ENCODE assay signal across 20 cellular contexts in the genomic region with DNA sequence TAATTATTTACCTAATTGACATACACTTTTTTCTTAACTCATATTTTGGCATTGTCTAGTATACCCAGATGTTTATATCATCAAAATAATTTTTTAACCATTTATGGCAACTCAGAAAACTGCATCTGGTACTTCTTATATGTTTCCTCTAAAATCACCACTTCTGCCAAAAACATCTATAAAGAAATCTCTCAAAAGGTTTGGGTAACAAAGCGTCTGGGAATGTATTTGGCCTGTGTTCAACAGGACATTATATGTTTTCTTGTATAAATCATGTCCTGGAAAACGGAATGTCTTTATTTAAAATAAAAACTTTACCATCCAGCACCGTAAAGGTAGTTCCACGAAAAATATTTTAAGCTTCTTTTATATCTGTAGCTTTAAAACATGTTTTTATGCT. TPM values are rescaled to one million over a fixed set of nuclear protein-coding genes. Genes with fewer than 3 reads are reported as not detected.
DNase-seq lines count a peak whose midpoint lies in the region; FAIRE-seq and TF ChIP-seq lines count a peak whose summit lies in the region.
"Had no signal": no experiment of that assay in that cellular context is flagged by ENCODE, and none has a peak within 500 bp of the region (broad histone marks: within the 10 kb centered on the region; RNA-seq: fewer than 3 reads in every experiment).

No MANE protein-coding gene starts in this region.

- FAIRE-seq in islet of Langerhans (lab: Jason Lieb, UNC): peak; percentile 68
- FAIRE-seq: G401.6 had no signal

- H3K4me3 Mint-ChIP-seq in MCF 10A (ENCODE audit: unreplicated experiment): no peak overlapping the region
- no peak overlapping the region for H3K4me3 Mint-ChIP-seq in activated CD4-positive, alpha-beta T cell treated with anti-CD3 and anti-CD28 coated beads, Interleukin-2, amount 10 ng/mL, durations not matched to agents 7 days and 5 days
- H3K4me3 Mint-ChIP-seq: CD4-positive, alpha-beta T cell; GM23338; H9; HFFc6 had no signal

- H3K27ac ChIP-seq in breast epithelium: no peak overlapping the region
- H3K27ac ChIP-seq: 22Rv1, BLaER1 had no signal

- POLR2A ChIA-PET in MCF 10A (lab: Yijun Ruan, JAX): interaction anchor here (1.5 kb wide), 1 partner anchor 13 kb away, joined by 4 read pairs; no protein-coding TSS in a partner anchor
- POLR2A ChIA-PET in activated CD4-positive, alpha-beta T cell treated with anti-CD3 and anti-CD28 coated beads, Interleukin-2, amount 10 ng/mL, durations not matched to agents 7 days and 5 days (lab: Charles Lee): interaction anchor here (0.7 kb wide), 1 partner anchor 13 kb away, joined by 4 read pairs; no protein-coding TSS in a partner anchor

- TF ChIP-seq CTCF in MCF 10A (IDR thresholded peaks at IDR 0.05; ENCODE audit: unreplicated experiment) (no peak), breast epithelium (IDR thresholded peaks at IDR 0.05) (no peak)

- H3K9me3 Mint-ChIP-seq in MCF 10A (ENCODE audit: unreplicated experiment): no peaks in the 10 kb centered on the region
- H3K9me3 Mint-ChIP-seq in activated CD4-positive, alpha-beta T cell treated with anti-CD3 and anti-CD28 coated beads, Interleukin-2, amount 10 ng/mL, durations not matched to agents 7 days and 5 days: no peaks in the 10 kb centered on the region
- H3K9me3 Mint-ChIP-seq: CD4-positive, alpha-beta T cell; GM23338; H9; HFFc6 had no signal

- H3K4me1 Mint-ChIP-seq in MCF 10A (ENCODE audit: insufficient read depth, unreplicated experiment): peaks cover 31% of the 10 kb centered on the region
- peaks cover 9% of the 10 kb centered on the region for H3K4me1 Mint-ChIP-seq in activated CD4-positive, alpha-beta T cell treated with anti-CD3 and anti-CD28 coated beads, Interleukin-2, amount 10 ng/mL, durations not matched to agents 7 days and 5 days
- H3K4me1 Mint-ChIP-seq: GM23338, H9 had no signal

- no peaks in the 10 kb centered on the region for H3K9me3 ChIP-seq in breast epithelium
- H3K9me3 ChIP-seq: BLaER1 had no signal

- intact Hi-C loops in MCF 10A (cut with micrococcal nuclease) (no loop called here), breast epithelium (cut with DNase I; ENCODE audit: low total_unique reads) (no loop called here)

- CTCF ChIA-PET in MCF 10A (lab: Yijun Ruan, JAX): interaction anchor here (1.5 kb wide), 1 partner anchor 13 kb away, joined by 6 read pairs; no protein-coding TSS in a partner anchor
- CTCF ChIA-PET in activated CD4-positive, alpha-beta T cell treated with anti-CD3 and anti-CD28 coated beads, Interleukin-2, amount 10 ng/mL, durations not matched to agents 7 days and 5 days (lab: Charles Lee): no interaction called here

- H3K4me3 ChIP-seq in breast epithelium: no peak overlapping the region
- H3K4me3 ChIP-seq: BLaER1, GM23338 had no signal

- H3K36me3 ChIP-seq in breast epithelium: no peaks in the 10 kb centered on the region

- DNase-seq in MCF 10A (ENCODE audit: unreplicated experiment): no peak
- DNase-seq in breast epithelium (ENCODE audit: low spot score in 2 of 2): no peak
- peak; percentile 39 for DNase-seq in dermis blood vessel endothelial cell
- DNase-seq in DMS79 treated with DMSO at 0.1 percent for 48 hours (lab: John Stamatoyannopoulos, UW): no peak
- no peak for DNase-seq in activated CD4-positive, alpha-beta T cell treated with anti-CD3 and anti-CD28 coated beads, Interleukin-2, amount 10 ng/mL, durations not matched to agents 7 days and 5 days
- DNase-seq in NCI-H69 (lab: John Stamatoyannopoulos, UW): no peak
- DNase-seq: CD4-positive, alpha-beta T cell; DMS53; H9; HFFc6; KBM-7; MM.1S; NCI-H2029; NCI-H526 treated with DMSO at 0.1 percent for 48 hours; SHP77 treated with DMSO at 0.1 percent for 48 hours had no signal

- H3K27me3 Mint-ChIP-seq in MCF 10A (ENCODE audit: insufficient read depth, unreplicated experiment): no peaks in the 10 kb centered on the region
- H3K27me3 Mint-ChIP-seq in activated CD4-positive, alpha-beta T cell treated with anti-CD3 and anti-CD28 coated beads, Interleukin-2, amount 10 ng/mL, durations not matched to agents 7 days and 5 days: no peaks in the 10 kb centered on the region
- H3K27me3 Mint-ChIP-seq: CD4-positive, alpha-beta T cell had no signal

- no peaks in the 10 kb centered on the region for H3K4me1 ChIP-seq in breast epithelium
- H3K4me1 ChIP-seq: BLaER1 had no signal

- TF ChIP-seq POLR2A in breast epithelium (IDR thresholded peaks at IDR 0.05): no peak

- peak overlapping the region; percentile 23 for H3K27ac Mint-ChIP-seq in MCF 10A (ENCODE audit: low read depth, unreplicated experiment)
- no peak overlapping the region for H3K27ac Mint-ChIP-seq in activated CD4-positive, alpha-beta T cell treated with anti-CD3 and anti-CD28 coated beads, Interleukin-2, amount 10 ng/mL, durations not matched to agents 7 days and 5 days
- H3K27ac Mint-ChIP-seq: CD4-positive, alpha-beta T cell; GM23338; H9 had no signal

- H3K36me3 Mint-ChIP-seq in MCF 10A (ENCODE audit: insufficient read depth, unreplicated experiment): peaks cover 71% of the 10 kb centered on the region
- H3K36me3 Mint-ChIP-seq in activated CD4-positive, alpha-beta T cell treated with anti-CD3 and anti-CD28 coated beads, Interleukin-2, amount 10 ng/mL, durations not matched to agents 7 days and 5 days (ENCODE audit: low read depth): peaks cover 59% of the 10 kb centered on the region

- no TSS peak for BruUV-seq in MCF 10A (replicated peaks; lab: Mats Ljungman, UMichigan)

- no peaks in the 10 kb centered on the region for H3K27me3 ChIP-seq in breast epithelium
- H3K27me3 ChIP-seq: BLaER1 had no signal

RNA-seq across cellular contexts. Expression of a gene that starts 36.1 kb away (rescaled TPM):
- 4.3 and 14.8 TPM in 2 replicates for total RNA-seq in MCF 10A (2022)
- 100 to 1,000 TPM in 1 of 3 donors, 10 to 100 TPM in 2; 81.8 to 171 (median 83.2) TPM for total RNA-seq in breast epithelium
- total RNA-seq in dermis blood vessel endothelial cell: 0.51 and 0.98 TPM in 2 replicates
- 1 to 10 TPM; 3.8 to 4.1 TPM for total RNA-seq in activated CD4-positive, alpha-beta T cell treated with anti-CD3 and anti-CD28 coated beads, Interleukin-2, amount 10 ng/mL, durations not matched to agents 7 days and 5 days

RNA-seq across cellular contexts. Expression of a gene that starts 56.3 kb away (rescaled TPM):
- total RNA-seq in MCF 10A (2022): 65.8 and 73.6 TPM in 2 replicates
- total RNA-seq in breast epithelium: 10 to 100 TPM; 39.7 to 64.1 (median 41.1) TPM
- total RNA-seq in dermis blood vessel endothelial cell: 43.2 and 73.1 TPM in 2 replicates
- total RNA-seq in activated CD4-positive, alpha-beta T cell treated with anti-CD3 and anti-CD28 coated beads, Interleukin-2, amount 10 ng/mL, durations not matched to agents 7 days and 5 days: 10 to 100 TPM; 43.6 to 44.7 TPM
